ENCODE assay signal across 1 cellular context in the genomic region with DNA sequence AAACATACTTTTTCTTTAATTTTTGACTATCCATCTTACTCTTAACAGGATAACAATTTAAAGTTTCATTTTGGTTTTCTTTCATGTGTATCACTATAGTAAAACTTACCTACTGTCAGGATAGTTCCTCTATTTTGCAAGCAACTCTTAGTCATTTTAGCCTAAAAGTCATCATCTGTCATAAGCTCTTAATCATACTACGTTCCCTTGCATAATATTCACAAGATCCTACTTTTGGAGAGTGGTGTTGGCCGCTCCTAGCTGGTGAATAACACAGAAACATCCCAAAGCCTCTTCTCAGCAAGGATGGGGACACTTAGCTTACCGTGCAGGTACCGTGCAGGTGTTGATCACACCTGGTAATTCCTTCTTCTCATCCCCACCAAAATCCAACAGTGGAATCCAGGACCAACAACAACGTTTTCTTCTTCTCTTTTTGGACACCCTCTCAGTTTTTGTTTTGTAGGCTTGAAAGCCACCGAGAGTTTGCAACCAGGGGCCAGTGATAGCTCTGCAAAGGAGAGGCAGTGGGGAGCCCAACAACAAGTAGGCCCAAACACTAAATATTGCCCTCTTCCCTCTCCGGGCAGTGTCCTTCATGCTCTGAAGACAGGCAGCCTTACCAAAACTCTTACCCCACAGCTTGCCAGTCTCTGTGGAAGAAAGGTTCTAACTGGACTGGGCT.
TF ChIP-seq lines count a peak whose summit lies in the region.

No MANE protein-coding gene starts in this region.

TF ChIP-seq in GM23338, 12 proteins besides CTCF, POLR2A, EP300 and RAD21:
- TF ChIP-seq STAT1 (IDR thresholded peaks at IDR 0.05; ENCODE audit: unreplicated experiment) (no peak), CREB1 (CRISPR knock-in tag; IDR thresholded peaks at IDR 0.05; ENCODE audit: low read depth) (no peak), ZNF114 (CRISPR knock-in tag; IDR thresholded peaks at IDR 0.05) (no peak), EZH2phosphoT487 (IDR thresholded peaks at IDR 0.05; ENCODE audit: unreplicated experiment) (no peak), POLR2AphosphoS5 (IDR thresholded peaks at IDR 0.05; ENCODE audit: low read depth) (no peak), JUNB (IDR thresholded peaks at IDR 0.05; ENCODE audit: unreplicated experiment) (no peak), REST (IDR thresholded peaks at IDR 0.05; ENCODE audit: unreplicated experiment) (no peak), ZNF331 (CRISPR knock-in tag; IDR thresholded peaks at IDR 0.05; ENCODE audit: low read depth) (no peak), EZH2 (IDR thresholded peaks at IDR 0.05; ENCODE audit: low read depth, unreplicated experiment) (no peak)
- TF ChIP-seq, protein P1, sequence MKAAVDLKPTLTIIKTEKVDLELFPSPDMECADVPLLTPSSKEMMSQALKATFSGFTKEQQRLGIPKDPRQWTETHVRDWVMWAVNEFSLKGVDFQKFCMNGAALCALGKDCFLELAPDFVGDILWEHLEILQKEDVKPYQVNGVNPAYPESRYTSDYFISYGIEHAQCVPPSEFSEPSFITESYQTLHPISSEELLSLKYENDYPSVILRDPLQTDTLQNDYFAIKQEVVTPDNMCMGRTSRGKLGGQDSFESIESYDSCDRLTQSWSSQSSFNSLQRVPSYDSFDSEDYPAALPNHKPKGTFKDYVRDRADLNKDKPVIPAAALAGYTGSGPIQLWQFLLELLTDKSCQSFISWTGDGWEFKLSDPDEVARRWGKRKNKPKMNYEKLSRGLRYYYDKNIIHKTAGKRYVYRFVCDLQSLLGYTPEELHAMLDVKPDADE (IDR thresholded peaks at IDR 0.05) = no peak
- TF ChIP-seq, protein P2, sequence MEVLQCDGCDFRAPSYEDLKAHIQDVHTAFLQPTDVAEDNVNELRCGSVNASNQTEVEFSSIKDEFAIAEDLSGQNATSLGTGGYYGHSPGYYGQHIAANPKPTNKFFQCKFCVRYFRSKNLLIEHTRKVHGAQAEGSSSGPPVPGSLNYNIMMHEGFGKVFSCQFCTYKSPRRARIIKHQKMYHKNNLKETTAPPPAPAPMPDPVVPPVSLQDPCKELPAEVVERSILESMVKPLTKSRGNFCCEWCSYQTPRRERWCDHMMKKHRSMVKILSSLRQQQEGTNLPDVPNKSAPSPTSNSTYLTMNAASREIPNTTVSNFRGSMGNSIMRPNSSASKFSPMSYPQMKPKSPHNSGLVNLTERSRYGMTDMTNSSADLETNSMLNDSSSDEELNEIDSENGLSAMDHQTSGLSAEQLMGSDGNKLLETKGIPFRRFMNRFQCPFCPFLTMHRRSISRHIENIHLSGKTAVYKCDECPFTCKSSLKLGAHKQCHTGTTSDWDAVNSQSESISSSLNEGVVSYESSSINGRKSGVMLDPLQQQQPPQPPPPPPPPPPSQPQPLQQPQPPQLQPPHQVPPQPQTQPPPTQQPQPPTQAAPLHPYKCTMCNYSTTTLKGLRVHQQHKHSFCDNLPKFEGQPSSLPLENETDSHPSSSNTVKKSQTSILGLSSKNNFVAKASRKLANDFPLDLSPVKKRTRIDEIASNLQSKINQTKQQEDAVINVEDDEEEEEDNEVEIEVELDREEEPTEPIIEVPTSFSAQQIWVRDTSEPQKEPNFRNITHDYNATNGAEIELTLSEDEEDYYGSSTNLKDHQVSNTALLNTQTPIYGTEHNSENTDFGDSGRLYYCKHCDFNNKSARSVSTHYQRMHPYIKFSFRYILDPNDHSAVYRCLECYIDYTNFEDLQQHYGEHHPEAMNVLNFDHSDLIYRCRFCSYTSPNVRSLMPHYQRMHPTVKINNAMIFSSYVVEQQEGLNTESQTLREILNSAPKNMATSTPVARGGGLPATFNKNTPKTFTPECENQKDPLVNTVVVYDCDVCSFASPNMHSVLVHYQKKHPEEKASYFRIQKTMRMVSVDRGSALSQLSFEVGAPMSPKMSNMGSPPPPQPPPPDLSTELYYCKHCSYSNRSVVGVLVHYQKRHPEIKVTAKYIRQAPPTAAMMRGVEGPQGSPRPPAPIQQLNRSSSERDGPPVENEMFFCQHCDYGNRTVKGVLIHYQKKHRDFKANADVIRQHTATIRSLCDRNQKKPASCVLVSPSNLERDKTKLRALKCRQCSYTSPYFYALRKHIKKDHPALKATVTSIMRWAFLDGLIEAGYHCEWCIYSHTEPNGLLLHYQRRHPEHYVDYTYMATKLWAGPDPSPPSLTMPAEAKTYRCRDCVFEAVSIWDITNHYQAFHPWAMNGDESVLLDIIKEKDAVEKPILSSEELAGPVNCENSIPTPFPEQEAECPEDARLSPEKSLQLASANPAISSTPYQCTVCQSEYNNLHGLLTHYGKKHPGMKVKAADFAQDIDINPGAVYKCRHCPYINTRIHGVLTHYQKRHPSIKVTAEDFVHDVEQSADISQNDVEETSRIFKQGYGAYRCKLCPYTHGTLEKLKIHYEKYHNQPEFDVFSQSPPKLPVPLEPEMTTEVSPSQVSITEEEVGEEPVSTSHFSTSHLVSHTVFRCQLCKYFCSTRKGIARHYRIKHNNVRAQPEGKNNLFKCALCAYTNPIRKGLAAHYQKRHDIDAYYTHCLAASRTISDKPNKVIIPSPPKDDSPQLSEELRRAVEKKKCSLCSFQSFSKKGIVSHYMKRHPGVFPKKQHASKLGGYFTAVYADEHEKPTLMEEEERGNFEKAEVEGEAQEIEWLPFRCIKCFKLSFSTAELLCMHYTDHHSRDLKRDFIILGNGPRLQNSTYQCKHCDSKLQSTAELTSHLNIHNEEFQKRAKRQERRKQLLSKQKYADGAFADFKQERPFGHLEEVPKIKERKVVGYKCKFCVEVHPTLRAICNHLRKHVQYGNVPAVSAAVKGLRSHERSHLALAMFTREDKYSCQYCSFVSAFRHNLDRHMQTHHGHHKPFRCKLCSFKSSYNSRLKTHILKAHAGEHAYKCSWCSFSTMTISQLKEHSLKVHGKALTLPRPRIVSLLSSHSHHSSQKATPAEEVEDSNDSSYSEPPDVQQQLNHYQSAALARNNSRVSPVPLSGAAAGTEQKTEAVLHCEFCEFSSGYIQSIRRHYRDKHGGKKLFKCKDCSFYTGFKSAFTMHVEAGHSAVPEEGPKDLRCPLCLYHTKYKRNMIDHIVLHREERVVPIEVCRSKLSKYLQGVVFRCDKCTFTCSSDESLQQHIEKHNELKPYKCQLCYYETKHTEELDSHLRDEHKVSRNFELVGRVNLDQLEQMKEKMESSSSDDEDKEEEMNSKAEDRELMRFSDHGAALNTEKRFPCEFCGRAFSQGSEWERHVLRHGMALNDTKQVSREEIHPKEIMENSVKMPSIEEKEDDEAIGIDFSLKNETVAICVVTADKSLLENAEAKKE (CRISPR knock-in tag; IDR thresholded peaks at IDR 0.05) = no peak
